Comparison of ENCODE assay signal across 18 cellular contexts in genomic region chr5:101153526-101153925, GRCh38.
A peak's percentile ranks its signal among the peaks of the same experiment; 100 is the strongest.
DNase-seq lines count a peak whose midpoint lies in the region; ATAC-seq lines count a peak whose summit lies in the region.
"Had no signal": no experiment of that assay in that cellular context is flagged by ENCODE, and none has a peak within 500 bp of the region (broad histone marks: within the 10 kb centered on the region; RNA-seq: fewer than 3 reads in every experiment).

No MANE protein-coding gene starts in this region.

- H3K4me3 Mint-ChIP-seq in activated CD4-positive, alpha-beta T cell treated with anti-CD3 and anti-CD28 coated beads for 36 hours, result no peak overlapping the region
- no peak overlapping the region for H3K4me3 Mint-ChIP-seq in activated naive CD8-positive, alpha-beta T cell treated with anti-CD3 and anti-CD28 coated beads, Interleukin-2, amount 50 U/mL, for 24 hours
- no peak overlapping the region for H3K4me3 Mint-ChIP-seq in activated naive CD8-positive, alpha-beta T cell treated with anti-CD3 and anti-CD28 coated beads for 36 hours
- H3K4me3 Mint-ChIP-seq in activated T-helper 17 cell treated with anti-CD3 and anti-CD28 coated beads, Interleukin-2, amount 50 U/mL, for 72 hours, result no peak overlapping the region
- H3K4me3 Mint-ChIP-seq: CD14-positive monocyte; CD4-positive, alpha-beta memory T cell; GM23338 had no signal

- H3K27ac Mint-ChIP-seq in activated CD4-positive, alpha-beta T cell treated with anti-CD3 and anti-CD28 coated beads for 36 hours, result no peak overlapping the region
- H3K27ac Mint-ChIP-seq in activated naive CD8-positive, alpha-beta T cell treated with anti-CD3 and anti-CD28 coated beads, Interleukin-2, amount 50 U/mL, for 24 hours, result no peak overlapping the region
- H3K27ac Mint-ChIP-seq in activated naive CD8-positive, alpha-beta T cell treated with anti-CD3 and anti-CD28 coated beads for 36 hours, result no peak overlapping the region
- no peak overlapping the region for H3K27ac Mint-ChIP-seq in activated T-helper 17 cell treated with anti-CD3 and anti-CD28 coated beads, Interleukin-2, amount 50 U/mL, for 72 hours
- H3K27ac Mint-ChIP-seq: CD14-positive monocyte; CD4-positive, alpha-beta memory T cell; GM23338 had no signal

- ATAC-seq in activated CD4-positive, alpha-beta T cell treated with anti-CD3 and anti-CD28 coated beads for 36 hours, result peak; percentile 83
- ATAC-seq in activated naive CD8-positive, alpha-beta T cell treated with anti-CD3 and anti-CD28 coated beads, Interleukin-2, amount 50 U/mL, for 24 hours, result peak; percentile 71
- ATAC-seq in activated T-helper 17 cell treated with anti-CD3 and anti-CD28 coated beads, Interleukin-2, amount 50 U/mL, for 72 hours (replicated peaks), result peak; percentile 98
- peak; percentile 66 for ATAC-seq in stimulated activated naive CD8-positive, alpha-beta T cell treated with anti-CD3 and anti-CD28 coated beads, Interleukin-15, Interleukin-2, amounts not matched to agents 100 U/mL and 50 U/mL, for 24 hours
- ATAC-seq in HG02759 (IDR thresholded peaks at IDR 0.05; ENCODE audit: unreplicated experiment), result no peak
- ATAC-seq: GM23338 had no signal

- intact Hi-C loops in activated CD4-positive, alpha-beta T cell treated with anti-CD3 and anti-CD28 coated beads for 36 hours (cut with DNase I, micrococcal nuclease), result no loop called here

- H3K27ac ChIP-seq in caudate nucleus (ENCODE audit: low read depth, low read length), result no peak overlapping the region
- H3K27ac ChIP-seq: BLaER1, HL-60 had no signal

- CTCF ChIA-PET in activated CD4-positive, alpha-beta T cell treated with anti-CD3 and anti-CD28 coated beads for 36 hours (lab: Charles Lee), result no interaction called here

- H3K36me3 Mint-ChIP-seq in activated CD4-positive, alpha-beta T cell treated with anti-CD3 and anti-CD28 coated beads for 36 hours (ENCODE audit: low read depth), result peaks cover 2% of the 10 kb centered on the region
- H3K36me3 Mint-ChIP-seq in activated naive CD8-positive, alpha-beta T cell treated with anti-CD3 and anti-CD28 coated beads, Interleukin-2, amount 50 U/mL, for 24 hours (ENCODE audit: low read depth), result no peaks in the 10 kb centered on the region
- no peaks in the 10 kb centered on the region for H3K36me3 Mint-ChIP-seq in activated naive CD8-positive, alpha-beta T cell treated with anti-CD3 and anti-CD28 coated beads for 36 hours
- no peaks in the 10 kb centered on the region for H3K36me3 Mint-ChIP-seq in activated T-helper 17 cell treated with anti-CD3 and anti-CD28 coated beads, Interleukin-2, amount 50 U/mL, for 72 hours (ENCODE audit: low read depth)
- H3K36me3 Mint-ChIP-seq: CD14-positive monocyte; CD4-positive, alpha-beta memory T cell had no signal

- H3K9me3 Mint-ChIP-seq in activated CD4-positive, alpha-beta T cell treated with anti-CD3 and anti-CD28 coated beads for 36 hours (ENCODE audit: low read depth), result no peaks in the 10 kb centered on the region
- no peaks in the 10 kb centered on the region for H3K9me3 Mint-ChIP-seq in activated naive CD8-positive, alpha-beta T cell treated with anti-CD3 and anti-CD28 coated beads, Interleukin-2, amount 50 U/mL, for 24 hours
- peaks cover 1% of the 10 kb centered on the region for H3K9me3 Mint-ChIP-seq in activated naive CD8-positive, alpha-beta T cell treated with anti-CD3 and anti-CD28 coated beads for 36 hours
- H3K9me3 Mint-ChIP-seq in activated T-helper 17 cell treated with anti-CD3 and anti-CD28 coated beads, Interleukin-2, amount 50 U/mL, for 72 hours, result peaks cover 3% of the 10 kb centered on the region
- H3K9me3 Mint-ChIP-seq: GM23338 had no signal

- POLR2A ChIA-PET in activated CD4-positive, alpha-beta T cell treated with anti-CD3 and anti-CD28 coated beads for 36 hours (lab: Charles Lee), result no interaction called here

- no peaks in the 10 kb centered on the region for H3K27me3 Mint-ChIP-seq in activated CD4-positive, alpha-beta T cell treated with anti-CD3 and anti-CD28 coated beads for 36 hours
- no peaks in the 10 kb centered on the region for H3K27me3 Mint-ChIP-seq in activated naive CD8-positive, alpha-beta T cell treated with anti-CD3 and anti-CD28 coated beads, Interleukin-2, amount 50 U/mL, for 24 hours
- no peaks in the 10 kb centered on the region for H3K27me3 Mint-ChIP-seq in activated naive CD8-positive, alpha-beta T cell treated with anti-CD3 and anti-CD28 coated beads for 36 hours
- H3K27me3 Mint-ChIP-seq in activated T-helper 17 cell treated with anti-CD3 and anti-CD28 coated beads, Interleukin-2, amount 50 U/mL, for 72 hours, result no peaks in the 10 kb centered on the region
- H3K27me3 Mint-ChIP-seq: CD4-positive, alpha-beta memory T cell had no signal

- H3K4me1 Mint-ChIP-seq in activated CD4-positive, alpha-beta T cell treated with anti-CD3 and anti-CD28 coated beads for 36 hours, result peaks cover 5% of the 10 kb centered on the region
- peaks cover 6% of the 10 kb centered on the region for H3K4me1 Mint-ChIP-seq in activated naive CD8-positive, alpha-beta T cell treated with anti-CD3 and anti-CD28 coated beads, Interleukin-2, amount 50 U/mL, for 24 hours
- H3K4me1 Mint-ChIP-seq in activated naive CD8-positive, alpha-beta T cell treated with anti-CD3 and anti-CD28 coated beads for 36 hours, result no peaks in the 10 kb centered on the region
- no peaks in the 10 kb centered on the region for H3K4me1 Mint-ChIP-seq in activated T-helper 17 cell treated with anti-CD3 and anti-CD28 coated beads, Interleukin-2, amount 50 U/mL, for 72 hours
- H3K4me1 Mint-ChIP-seq: CD14-positive monocyte; CD4-positive, alpha-beta memory T cell; GM23338 had no signal

- DNase-seq in activated CD4-positive, alpha-beta T cell treated with anti-CD3 and anti-CD28 coated beads for 36 hours, result peak; percentile 8
- no peak for DNase-seq in activated CD4-positive, alpha-beta T cell treated with anti-CD3 and anti-CD28 coated beads for 48 hours
- no peak for DNase-seq in activated naive CD8-positive, alpha-beta T cell treated with anti-CD3 and anti-CD28 coated beads, Interleukin-2, amount 50 U/mL, for 24 hours
- no peak for DNase-seq in activated naive CD8-positive, alpha-beta T cell treated with anti-CD3 and anti-CD28 coated beads for 36 hours
- no peak for DNase-seq in stimulated activated naive CD8-positive, alpha-beta T cell treated with anti-CD3 and anti-CD28 coated beads, Interleukin-15, Interleukin-2, amounts not matched to agents 100 U/mL and 50 U/mL, for 24 hours
- DNase-seq in caudate nucleus (lab: John Stamatoyannopoulos, UW), result no peak
- DNase-seq: 8988T; CD4-positive, alpha-beta memory T cell; DMS79 treated with DMSO at 0.1 percent for 48 hours; GF-D8; HCEC 1CT; IMR-90 had no signal
